ENCODE assay signal across 9 cellular contexts in the genomic region with DNA sequence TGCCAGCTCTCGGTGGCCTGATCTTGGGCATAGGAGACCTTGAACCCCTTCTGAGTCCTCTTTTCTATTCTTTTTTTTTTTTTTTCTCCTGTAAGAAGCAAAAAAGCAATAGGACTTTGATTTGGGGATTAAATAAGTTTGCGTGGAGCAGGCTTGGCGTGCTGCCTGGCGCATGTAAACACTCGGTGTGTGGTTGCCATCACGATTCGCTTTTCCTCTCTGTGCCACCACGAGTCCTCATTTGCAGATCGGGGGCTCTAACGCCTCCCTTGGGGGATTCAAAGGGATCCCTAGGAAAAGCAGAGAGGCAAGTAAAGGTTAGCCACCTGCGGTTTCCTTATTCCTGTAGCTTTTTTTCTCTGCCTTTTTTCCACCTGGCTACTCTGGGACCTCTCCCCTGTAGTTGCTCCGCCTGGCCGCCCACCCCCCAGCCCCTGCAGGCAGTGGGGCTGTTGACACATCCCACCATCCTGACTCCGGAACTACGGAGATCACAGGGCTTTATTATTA. TPM values are rescaled to one million over a fixed set of nuclear protein-coding genes. Genes with fewer than 3 reads are reported as not detected.
DNase-seq lines count a peak whose midpoint lies in the region; ATAC-seq, FAIRE-seq and TF ChIP-seq lines count a peak whose summit lies in the region.
"Had no signal": no experiment of that assay in that cellular context is flagged by ENCODE, and none has a peak within 500 bp of the region (broad histone marks: within the 10 kb centered on the region; RNA-seq: fewer than 3 reads in every experiment).

No MANE protein-coding gene starts in this region.

- peaks cover 100% of the 10 kb centered on the region for H3K36me3 Mint-ChIP-seq in stimulated activated effector memory CD8-positive, alpha-beta T cell treated with anti-CD3 and anti-CD28 coated beads, Interleukin-12 subunit alpha, Interleukin-12 subunit beta, amount 100 ng/mL, for 72 hours

- CTCF ChIA-PET in Panc1 (lab: Charles Lee) = no interaction called here

- H3K4me3 ChIP-seq in Panc1 (ENCODE audit: low read depth in 2 of 2, low read length in 2 of 2) (peak overlapping the region; percentile 92 to 99), bronchial epithelial cell (ENCODE audit: low read depth, low read length) (peak overlapping the region; percentile 92)

- no TSS peak for BruUV-seq in Panc1 (replicated peaks; lab: Mats Ljungman, UMichigan)

- in situ Hi-C loops in Panc1 (cut with HindIII; ENCODE audit: low pct_unique_long_range_greater_than_20kb, low sequenced_read_pairs) = no loop called here

- H3K36me3 ChIP-seq in Panc1 (ENCODE audit: control insufficient read depth, insufficient read depth, low read length) (peaks cover 37% of the 10 kb centered on the region), bronchial epithelial cell (ENCODE audit: control insufficient read depth, insufficient read depth, low read length) (peaks cover 13% of the 10 kb centered on the region)

- no peaks in the 10 kb centered on the region for H3K9me3 Mint-ChIP-seq in stimulated activated effector memory CD8-positive, alpha-beta T cell treated with anti-CD3 and anti-CD28 coated beads, Interleukin-12 subunit alpha, Interleukin-12 subunit beta, amount 100 ng/mL, for 72 hours

- peak overlapping the region; percentile 93 for H3K27ac ChIP-seq in Panc1 (ENCODE audit: low read length)

- H3K4me3 Mint-ChIP-seq in stimulated activated effector memory CD8-positive, alpha-beta T cell treated with anti-CD3 and anti-CD28 coated beads, Interleukin-12 subunit alpha, Interleukin-12 subunit beta, amount 100 ng/mL, for 72 hours = peak overlapping the region; percentile 100

- intact Hi-C loops in Panc1 (cut with micrococcal nuclease; ENCODE audit: unreplicated experiment) = no loop called here

- H3K27me3 ChIP-seq in Panc1 (ENCODE audit: control insufficient read depth, insufficient read depth, low read length) (no peaks in the 10 kb centered on the region), bronchial epithelial cell (ENCODE audit: control insufficient read depth, insufficient read depth, low read length) (no peaks in the 10 kb centered on the region)

- peaks cover 69% of the 10 kb centered on the region for H3K4me1 Mint-ChIP-seq in stimulated activated effector memory CD8-positive, alpha-beta T cell treated with anti-CD3 and anti-CD28 coated beads, Interleukin-12 subunit alpha, Interleukin-12 subunit beta, amount 100 ng/mL, for 72 hours

- POLR2A ChIA-PET in Panc1 (lab: Charles Lee) = interaction anchor here (0.7 kb wide), 2 partner anchors 45 to 315 kb away, joined by 6 to 18 read pairs; no protein-coding TSS in a partner anchor

- TF ChIP-seq CTCF in Panc1 (IDR thresholded peaks at IDR 0.05) (no peak), bronchial epithelial cell (IDR thresholded peaks at IDR 0.05; ENCODE audit: insufficient read depth, low read length, severe bottlenecking) (no peak)

- DNase-seq in DMS 273 (lab: John Stamatoyannopoulos, UW; ENCODE audit: unreplicated experiment) (peak; percentile 70), DMS 273 treated with DMSO at 0.1 percent for 48 hours (lab: John Stamatoyannopoulos, UW) (no peak), Panc1 (ENCODE audit: low read depth, low spot score) (no peak), bronchial epithelial cell (ENCODE audit: low read depth) (peak; percentile 20), kidney tubule cell (ENCODE audit: low spot score) (peak; percentile 22)
- DNase-seq in stimulated activated effector memory CD8-positive, alpha-beta T cell treated with anti-CD3 and anti-CD28 coated beads, Interleukin-12 subunit alpha, Interleukin-12 subunit beta, amount 100 ng/mL, for 72 hours (ENCODE audit: low spot score in 2 of 2) = peak in 1 of 2 donors; percentile 56

- H3K4me1 ChIP-seq in Panc1 (ENCODE audit: control insufficient read depth, insufficient read depth, low read length) = peaks cover 18% of the 10 kb centered on the region

- H3K27ac Mint-ChIP-seq in stimulated activated effector memory CD8-positive, alpha-beta T cell treated with anti-CD3 and anti-CD28 coated beads, Interleukin-12 subunit alpha, Interleukin-12 subunit beta, amount 100 ng/mL, for 72 hours = peak overlapping the region; percentile 100

- no peak for FAIRE-seq in bronchial epithelial cell (lab: Jason Lieb, UNC)
- FAIRE-seq: A204.1 had no signal

- ATAC-seq in Panc1 (no peak), GM18909 (IDR thresholded peaks at IDR 0.05; ENCODE audit: poor library complexity, unreplicated experiment) (no peak), GM19328 (IDR thresholded peaks at IDR 0.05; ENCODE audit: unreplicated experiment) (no peak)
- no peak for ATAC-seq in stimulated activated effector memory CD8-positive, alpha-beta T cell treated with anti-CD3 and anti-CD28 coated beads, Interleukin-12 subunit alpha, Interleukin-12 subunit beta, amount 100 ng/mL, for 72 hours

- H3K9me3 ChIP-seq in Panc1 (ENCODE audit: control insufficient read depth, insufficient read depth, low read depth, low read length) = no peaks in the 10 kb centered on the region

RNA-seq across cellular contexts. Expression of gene SAFB, which starts 1.3 kb away (rescaled TPM):
- total RNA-seq in Panc1 (2021; ENCODE audit: unreplicated experiment) (83.0 TPM), bronchial epithelial cell (44.0 and 80.6 TPM in 2 replicates)
- 99.0 TPM for polyA plus RNA-seq in Panc1 (2012; ENCODE audit: insufficient read length)

RNA-seq across cellular contexts. Expression of gene SAFB2, which starts 1.6 kb away (rescaled TPM):
- total RNA-seq in Panc1 (2021; ENCODE audit: unreplicated experiment) (83.5 TPM), bronchial epithelial cell (24.0 and 37.4 TPM in 2 replicates)
- polyA plus RNA-seq in Panc1 (2012; ENCODE audit: insufficient read length) = 93.8 TPM

RNA-seq across cellular contexts. Expression of gene MICOS13, which starts 56.1 kb away (rescaled TPM):
- total RNA-seq in Panc1 (2021; ENCODE audit: unreplicated experiment) = 93.5 TPM
- 148 TPM for polyA plus RNA-seq in Panc1 (2012; ENCODE audit: insufficient read length)
- total RNA-seq in bronchial epithelial cell = 30.0 and 54.0 TPM in 2 replicates

RNA-seq across cellular contexts. Expression of gene TINCR, which starts 56.5 kb away (rescaled TPM):
- total RNA-seq in Panc1 (2021; ENCODE audit: unreplicated experiment) (2.3 TPM), bronchial epithelial cell (4.2 and 10.1 TPM in 2 replicates)
- 2.8 TPM for polyA plus RNA-seq in Panc1 (2012; ENCODE audit: insufficient read length)

RNA-seq across cellular contexts. Expression of gene HSD11B1L, which starts 56.6 kb away (rescaled TPM):
- 6.0 TPM for total RNA-seq in Panc1 (2021; ENCODE audit: unreplicated experiment)
- 15.9 TPM for polyA plus RNA-seq in Panc1 (2012; ENCODE audit: insufficient read length)
- 7.1 and 8.6 TPM in 2 replicates for total RNA-seq in bronchial epithelial cell

Comparison
In these comparisons a context has a peak if more than half of its experiments do, and no peak if none do; other contexts are left out.
1. DNase-seq: peak in DMS 273 (single experiment), bronchial epithelial cell (single experiment) and kidney tubule cell (single experiment); none in DMS 273 treated with DMSO at 0.1 percent for 48 hours (single experiment) and Panc1 (single experiment).